In genomic region chr17:74453665-74454196, GRCh38 we compare ENCODE assay signal across 8 cellular contexts. TPM values are rescaled to one million over a fixed set of nuclear protein-coding genes. Genes with fewer than 3 reads are reported as not detected.
DNase-seq lines count a peak whose midpoint lies in the region; ATAC-seq and TF ChIP-seq lines count a peak whose summit lies in the region.

No MANE protein-coding gene starts in this region.

- DNase-seq in NAMALWA (ENCODE audit: low spot score) (peak; percentile 80), left ventricle myocardium superior (no peak)

- H3K36me3 Mint-ChIP-seq in activated T-helper 17 cell treated with anti-CD3 and anti-CD28 coated beads, Interleukin-2, amount 50 U/mL, for 72 hours (ENCODE audit: low read depth), result no peaks in the 10 kb centered on the region

- H3K9me3 Mint-ChIP-seq in activated T-helper 17 cell treated with anti-CD3 and anti-CD28 coated beads, Interleukin-2, amount 50 U/mL, for 72 hours, result no peaks in the 10 kb centered on the region

- intact Hi-C loops in left ventricle myocardium superior (cut with micrococcal nuclease), result no loop called here

- peak overlapping the region; percentile 73 for H3K27ac ChIP-seq in C4-2B
- H3K27ac ChIP-seq in skin epidermis, result peak overlapping the region in 15 of 21 experiments; percentile 14 to 78 (median 42)

- no peaks in the 10 kb centered on the region for H3K27me3 Mint-ChIP-seq in activated T-helper 17 cell treated with anti-CD3 and anti-CD28 coated beads, Interleukin-2, amount 50 U/mL, for 72 hours

- H3K4me3 Mint-ChIP-seq in activated T-helper 17 cell treated with anti-CD3 and anti-CD28 coated beads, Interleukin-2, amount 50 U/mL, for 72 hours, result no peak overlapping the region

- H3K27ac Mint-ChIP-seq in activated T-helper 17 cell treated with anti-CD3 and anti-CD28 coated beads, Interleukin-2, amount 50 U/mL, for 72 hours, result no peak overlapping the region

- ATAC-seq in GM21360 (IDR thresholded peaks at IDR 0.05; ENCODE audit: unreplicated experiment), result peak; percentile 14
- ATAC-seq in activated T-helper 17 cell treated with anti-CD3 and anti-CD28 coated beads, Interleukin-2, amount 50 U/mL, for 72 hours (replicated peaks), result peak; percentile 97
- peak; percentile 0 for ATAC-seq in left ventricle myocardium superior
- no peak for ATAC-seq in HG03025 (IDR thresholded peaks at IDR 0.05; ENCODE audit: low FRiP score, unreplicated experiment)
- ATAC-seq in HG03045 (IDR thresholded peaks at IDR 0.05; ENCODE audit: unreplicated experiment), result no peak

- no peak for TF ChIP-seq CTCF in C4-2B (conservative IDR thresholded peaks at IDR 0.05)

- H3K4me3 ChIP-seq in skin epidermis, result peak overlapping the region; percentile 11 to 42 (median 22)

- peaks cover 8% of the 10 kb centered on the region for H3K4me1 Mint-ChIP-seq in activated T-helper 17 cell treated with anti-CD3 and anti-CD28 coated beads, Interleukin-2, amount 50 U/mL, for 72 hours

RNA-seq across cellular contexts. Expression of gene CD300A, which starts 12.7 kb away (rescaled TPM):
- total RNA-seq in activated T-helper 17 cell treated with anti-CD3 and anti-CD28 coated beads, Interleukin-2, amount 50 U/mL, for 72 hours, result 10 to 100 TPM in 1 of 2 donors, 1 to 10 TPM in 1; 3.0 to 29.1 TPM
- 1.9 TPM for total RNA-seq in left ventricle myocardium superior

RNA-seq across cellular contexts. Expression of gene GPRC5C, which starts 21.8 kb away (rescaled TPM):
- total RNA-seq in activated T-helper 17 cell treated with anti-CD3 and anti-CD28 coated beads, Interleukin-2, amount 50 U/mL, for 72 hours, result 1 to 10 TPM in 1 of 2 donors, not detected in 1; 5.0 TPM
- total RNA-seq in left ventricle myocardium superior, result 34.4 TPM

Comparison
In these comparisons a context has a peak if more than half of its experiments do, and no peak if none do; other contexts are left out.
1. ATAC-seq: peak in GM21360 (single experiment), activated T-helper 17 cell treated with anti-CD3 and anti-CD28 coated beads, Interleukin-2, amount 50 U/mL, for 72 hours (single experiment) and left ventricle myocardium superior (single experiment); none in HG03025 (single experiment) and HG03045 (single experiment).